Comparison of ENCODE assay signal across 14 cellular contexts in genomic region chr18:28357785-28358401, GRCh38.
DNase-seq lines count a peak whose midpoint lies in the region; ATAC-seq, FAIRE-seq and TF ChIP-seq lines count a peak whose summit lies in the region.
"Had no signal": no experiment of that assay in that cellular context is flagged by ENCODE, and none has a peak within 500 bp of the region (broad histone marks: within the 10 kb centered on the region; RNA-seq: fewer than 3 reads in every experiment).

No MANE protein-coding gene starts in this region.

- TF ChIP-seq POLR2A in H54 (IDR thresholded peaks at IDR 0.05; ENCODE audit: low read depth, low read length) (no peak), GM18505 (IDR thresholded peaks at IDR 0.05; ENCODE audit: borderline replicate concordance, extremely low read depth, insufficient read depth, insufficient read length) (no peak)

- H3K36me3 ChIP-seq in BE2C: no peaks in the 10 kb centered on the region
- H3K36me3 ChIP-seq: BLaER1 treated with 17β-estradiol and CSF1 and Interleukin-3, amounts not matched to agents 10 nM and 100 nM; vagina had no signal

- no peak for FAIRE-seq in H54 (lab: Jason Lieb, UNC)

- H3K9me3 ChIP-seq in BE2C: no peaks in the 10 kb centered on the region
- H3K9me3 ChIP-seq: BLaER1 treated with 17β-estradiol and CSF1 and Interleukin-3, amounts not matched to agents 10 nM and 100 nM; vagina had no signal

- H3K4me1 ChIP-seq in BE2C (no peaks in the 10 kb centered on the region), foreskin keratinocyte (no peaks in the 10 kb centered on the region)
- H3K4me1 ChIP-seq: BLaER1 treated with 17β-estradiol and CSF1 and Interleukin-3, amounts not matched to agents 10 nM and 100 nM; vagina had no signal

- H3K4me3 ChIP-seq in BE2C (ENCODE audit: low read depth, low read length): no peak overlapping the region
- H3K4me3 ChIP-seq: BLaER1 treated with 17β-estradiol and CSF1 and Interleukin-3, amounts not matched to agents 10 nM and 100 nM; vagina had no signal

- peak; percentile 54 for TF ChIP-seq CTCF in BE2C (IDR thresholded peaks at IDR 0.05; ENCODE audit: low read depth, low read length)
- peak; percentile 26 for TF ChIP-seq CTCF in foreskin keratinocyte (conservative IDR thresholded peaks at IDR 0.05)

- peak; percentile 9 for DNase-seq in BE2C
- peak; percentile 1 for DNase-seq in H54 (ENCODE audit: insufficient read length, low spot score)
- peak; percentile 21 for DNase-seq in RKO (ENCODE audit: low spot score)
- DNase-seq in foreskin keratinocyte: no peak
- DNase-seq in stimulated activated naive CD8-positive, alpha-beta T cell treated with anti-CD3 and anti-CD28 coated beads, Interleukin-15, Interleukin-2, amounts not matched to agents 100 U/mL and 50 U/mL, for 24 hours: no peak
- DNase-seq: activated CD4-positive, CD25-positive, alpha-beta regulatory T cell; NCI-H1417; right cardiac atrium had no signal

- peak; percentile 29 for ATAC-seq in foreskin keratinocyte
- no peak for ATAC-seq in GM18873 (IDR thresholded peaks at IDR 0.05; ENCODE audit: low FRiP score, unreplicated experiment)
- ATAC-seq in stimulated activated naive CD8-positive, alpha-beta T cell treated with anti-CD3 and anti-CD28 coated beads, Interleukin-15, Interleukin-2, amounts not matched to agents 100 U/mL and 50 U/mL, for 24 hours: no peak
- no peak for ATAC-seq in GM18867 (IDR thresholded peaks at IDR 0.05; ENCODE audit: unreplicated experiment)
- no peak for ATAC-seq in GM18505 (IDR thresholded peaks at IDR 0.05; ENCODE audit: unreplicated experiment)
- ATAC-seq: activated T-helper 17 cell treated with anti-CD3 and anti-CD28 coated beads, Interleukin-2, amount 50 U/mL, for 72 hours; right cardiac atrium had no signal

- no peak overlapping the region for H3K27ac ChIP-seq in foreskin keratinocyte
- H3K27ac ChIP-seq: BLaER1 treated with 17β-estradiol and CSF1 and Interleukin-3, amounts not matched to agents 10 nM and 100 nM; vagina had no signal

- H3K27me3 ChIP-seq in BE2C (no peaks in the 10 kb centered on the region), foreskin keratinocyte (no peaks in the 10 kb centered on the region)
- H3K27me3 ChIP-seq: BLaER1 treated with 17β-estradiol and CSF1 and Interleukin-3, amounts not matched to agents 10 nM and 100 nM; vagina had no signal

Comparison
In these comparisons a context has a peak if more than half of its experiments do, and no peak if none do; other contexts are left out.
1. DNase-seq: peak in BE2C (single experiment), H54 (single experiment) and RKO (single experiment); none in foreskin keratinocyte (0 of 2) and stimulated activated naive CD8-positive, alpha-beta T cell treated with anti-CD3 and anti-CD28 coated beads, Interleukin-15, Interleukin-2, amounts not matched to agents 100 U/mL and 50 U/mL, for 24 hours (single experiment).